Comparison of ENCODE assay signal across 24 cellular contexts in genomic region chr4:15600176-15600575, GRCh38. TPM values are rescaled to one million over a fixed set of nuclear protein-coding genes. Genes with fewer than 3 reads are reported as not detected.
DNase-seq lines count a peak whose midpoint lies in the region; ATAC-seq, FAIRE-seq and TF ChIP-seq lines count a peak whose summit lies in the region.
"Had no signal": no experiment of that assay in that cellular context is flagged by ENCODE, and none has a peak within 500 bp of the region (broad histone marks: within the 10 kb centered on the region; RNA-seq: fewer than 3 reads in every experiment).

No MANE protein-coding gene starts in this region.

- TF ChIP-seq EP300 in H1 (IDR thresholded peaks at IDR 0.05; ENCODE audit: borderline replicate concordance in 1 of 2, low read depth in 2 of 2, low read length in 2 of 2) (no peak), stomach (IDR thresholded peaks at IDR 0.05) (peak; percentile 63)

- TF ChIP-seq CTCF in H1 (IDR thresholded peaks at IDR 0.05; ENCODE audit: control extremely low read depth in 1 of 3, insufficient read depth in 1 of 3, low read depth in 1 of 3, low read length in 3 of 3), result no peak
- TF ChIP-seq CTCF in hepatocyte (IDR thresholded peaks at IDR 0.05; ENCODE audit: poor library complexity), result no peak
- no peak for TF ChIP-seq CTCF in stomach (IDR thresholded peaks at IDR 0.05)
- TF ChIP-seq CTCF in GM10266 (IDR thresholded peaks at IDR 0.05; ENCODE audit: control insufficient read depth, insufficient read depth, low read depth, missing control alignments), result no peak

- H4K20me1 ChIP-seq in H1 (replicated peaks in 1 of 2; ENCODE audit: control insufficient read depth in 1 of 2, insufficient read depth in 2 of 2, low read length in 2 of 2), result no peaks in the 10 kb centered on the region
- H4K20me1 ChIP-seq in hepatocyte (ENCODE audit: insufficient read depth, poor library complexity, severe bottlenecking), result no peaks in the 10 kb centered on the region
- H4K20me1 ChIP-seq: BLaER1 had no signal

- H3K27ac Mint-ChIP-seq in activated CD4-positive, alpha-beta T cell treated with anti-CD3 and anti-CD28 coated beads, Interleukin-2, amount 10 ng/mL, durations not matched to agents 7 days and 5 days, result no peak overlapping the region
- H3K27ac Mint-ChIP-seq: B cell; CD4-positive, CD25-positive, alpha-beta regulatory T cell; CD8-positive, alpha-beta T cell had no signal

- intact Hi-C loops in stomach (cut with DNase I; ENCODE audit: low total_unique reads), result no loop called here

- H4K91ac ChIP-seq in H1 (replicated peaks; ENCODE audit: insufficient read length, low read length), result no peak overlapping the region

- H2BK12ac ChIP-seq in H1 (ENCODE audit: low read depth, low read length), result no peak overlapping the region

- H3K4me2 ChIP-seq in H1 (ENCODE audit: insufficient read depth in 1 of 2, low read depth in 2 of 2, low read length in 2 of 2) (no peak overlapping the region), hepatocyte (no peak overlapping the region)
- H3K4me2 ChIP-seq: BLaER1 had no signal

- no peak overlapping the region for H2BK120ac ChIP-seq in H1 (replicated peaks; ENCODE audit: low read depth, low read length)

- no peak for ATAC-seq in HG03432 (IDR thresholded peaks at IDR 0.05; ENCODE audit: unreplicated experiment)
- ATAC-seq: CD8-positive, alpha-beta T cell had no signal

- FAIRE-seq in H1 (lab: Jason Lieb, UNC), result no peak
- FAIRE-seq: A204.1, GM12891, GM18507 had no signal

- H3K27me3 ChIP-seq in H1 (replicated peaks in 1 of 4; ENCODE audit: control insufficient read depth in 3 of 4, extremely low read depth in 1 of 4, insufficient read depth in 3 of 4, low read length in 3 of 4) (no peaks in the 10 kb centered on the region), hepatocyte (no peaks in the 10 kb centered on the region), stomach (no peaks in the 10 kb centered on the region)
- H3K27me3 ChIP-seq: BLaER1 had no signal

- no peak overlapping the region for H3K4ac ChIP-seq in H1 (replicated peaks; ENCODE audit: insufficient read length, low read depth, low read length)

- DNase-seq in amniotic epithelial cell (ENCODE audit: low read depth) (peak; percentile 58), H1 (ENCODE audit: low read depth in 1 of 2, low spot score in 2 of 2) (no peak), hepatocyte (ENCODE audit: low spot score) (peak; percentile 5), stomach (no peak), GM10266 (ENCODE audit: extremely low spot score) (no peak)
- DNase-seq in activated CD4-positive, alpha-beta T cell treated with anti-CD3 and anti-CD28 coated beads, Interleukin-2, amount 10 ng/mL, durations not matched to agents 7 days and 5 days, result no peak
- DNase-seq: Caco-2; CD4-positive, CD25-positive, alpha-beta regulatory T cell; CD8-positive, alpha-beta T cell; DMS 273 treated with DMSO at 0.1 percent for 48 hours; DMS79; EL; GDM1; GOT3; H7; HCEC 1CT had no signal

- no peak overlapping the region for H3K56ac ChIP-seq in H1 (replicated peaks; ENCODE audit: insufficient read length, low read depth, low read length)

- H2BK20ac ChIP-seq in H1 (ENCODE audit: low read length), result no peak overlapping the region

- no peaks in the 10 kb centered on the region for H3K79me1 ChIP-seq in H1 (ENCODE audit: low read depth, low read length)

- H4K8ac ChIP-seq in H1 (ENCODE audit: extremely low read depth, insufficient read depth, low read length), result no peak overlapping the region

- H3K79me2 ChIP-seq in H1 (ENCODE audit: control insufficient read depth in 1 of 2, insufficient read depth in 2 of 2, low read length in 2 of 2) (no peaks in the 10 kb centered on the region), hepatocyte (no peaks in the 10 kb centered on the region)

- H3K36me3 ChIP-seq in H1 (ENCODE audit: control insufficient read depth in 2 of 4, insufficient read depth in 4 of 4, low read length in 3 of 4) (peaks cover 0 to 2% (median under 1%) of the 10 kb centered on the region in 4 experiments; a peak in 4 of 8 replicates), hepatocyte (replicated peaks; ENCODE audit: insufficient read depth, low read depth) (no peaks in the 10 kb centered on the region), stomach (peaks cover 0 to 70% (median 50%) of the 10 kb centered on the region in 4 donors)

- no peak overlapping the region for H4K5ac ChIP-seq in H1 (ENCODE audit: insufficient read length, low read depth, low read length)

- H3K9me3 ChIP-seq in H1 (ENCODE audit: insufficient read depth in 2 of 2, low read depth in 1 of 2, low read length in 1 of 2) (no peaks in the 10 kb centered on the region), hepatocyte (ENCODE audit: low read depth) (no peaks in the 10 kb centered on the region), stomach (no peaks in the 10 kb centered on the region)
- H3K9me3 ChIP-seq: Caco-2 had no signal

- POLR2A ChIA-PET in H1 (lab: Charles Lee; ENCODE audit: partially characterized antibody), result interaction anchor here (0.7 to 1.2 kb wide), 3 partner anchors 9 to 50 kb away, joined by 3 read pairs; no protein-coding TSS in a partner anchor
- POLR2A ChIA-PET in activated CD4-positive, alpha-beta T cell treated with anti-CD3 and anti-CD28 coated beads, Interleukin-2, amount 10 ng/mL, durations not matched to agents 7 days and 5 days (lab: Charles Lee), result no interaction called here

- no peaks in the 10 kb centered on the region for H3K23me2 ChIP-seq in H1 (ENCODE audit: low read depth, low read length)

- H3K4me1 ChIP-seq in H1 (replicated peaks in 1 of 4; ENCODE audit: control insufficient read depth in 3 of 4, insufficient read depth in 4 of 4, low read length in 3 of 4) (no peaks in the 10 kb centered on the region; a peak in 2 of 7 replicates), hepatocyte (ENCODE audit: insufficient read depth) (no peaks in the 10 kb centered on the region), stomach (peaks cover 0 to 16% (median 3%) of the 10 kb centered on the region in 4 donors)
- H3K4me1 ChIP-seq: BLaER1, Caco-2 had no signal

- 88% methylated on average over 3 of the region's 3 CpGs; no CpG with 5 or more reads in 1 of the 2 experiments for WGBS in H1 (ENCODE audit: extremely low coverage in 1 of 2, insufficient coverage in 1 of 2, insufficient read length in 1 of 2, insufficient replicate concordance in 2 of 2, low coverage in 1 of 2, low lambda C conversion rate in 2 of 2, missing lambda C conversion rate in 1 of 2), 2 experiments
- 93% methylated on average over 3 of the region's 3 CpGs for WGBS in hepatocyte (ENCODE audit: low lambda C conversion rate, missing lambda C conversion rate)
- WGBS in stomach, 5 donors, result 91 to 99% (median 93%) methylated on average over 3 of the region's 3 CpGs

- TF ChIP-seq RAD21 in H1 (IDR thresholded peaks at IDR 0.05 in 1 of 2, conservative IDR thresholded peaks at IDR 0.05 in 1 of 2; ENCODE audit: low read depth in 2 of 2, low read length in 2 of 2), result no peak

- no peaks in the 10 kb centered on the region for H3K27me3 Mint-ChIP-seq in activated CD4-positive, alpha-beta T cell treated with anti-CD3 and anti-CD28 coated beads, Interleukin-2, amount 10 ng/mL, durations not matched to agents 7 days and 5 days
- H3K27me3 Mint-ChIP-seq: B cell; CD4-positive, CD25-positive, alpha-beta regulatory T cell had no signal

- H3K4me3 ChIP-seq in H1 (ENCODE audit: extremely low read depth in 1 of 4, insufficient read depth in 2 of 4, low read depth in 3 of 4, low read length in 4 of 4) (no peak overlapping the region), hepatocyte (no peak overlapping the region), stomach (no peak overlapping the region)
- H3K4me3 ChIP-seq: BLaER1 had no signal

- no peak overlapping the region for H3K14ac ChIP-seq in H1 (ENCODE audit: insufficient read length)

- no peak overlapping the region for H2BK5ac ChIP-seq in H1 (ENCODE audit: low read depth, low read length)

- no peaks in the 10 kb centered on the region for H3K9me3 Mint-ChIP-seq in activated CD4-positive, alpha-beta T cell treated with anti-CD3 and anti-CD28 coated beads, Interleukin-2, amount 10 ng/mL, durations not matched to agents 7 days and 5 days
- H3K9me3 Mint-ChIP-seq: CD4-positive, CD25-positive, alpha-beta regulatory T cell; CD8-positive, alpha-beta T cell had no signal

- H2AFZ ChIP-seq in H1 (ENCODE audit: low read length) (no peak overlapping the region), hepatocyte (no peak overlapping the region)

- H3K27ac ChIP-seq in H1 (ENCODE audit: low read depth, low read length), result no peak overlapping the region
- H3K27ac ChIP-seq in hepatocyte, result no peak overlapping the region
- peak overlapping the region in 2 of 5 donors; percentile 5 to 46 for H3K27ac ChIP-seq in stomach
- H3K27ac ChIP-seq: 22Rv1, BLaER1, C4-2B had no signal

- no peak overlapping the region for H2AK5ac ChIP-seq in H1 (ENCODE audit: low read depth, low read length)

- H2BK15ac ChIP-seq in H1 (ENCODE audit: low read length), result no peak overlapping the region

- CTCF ChIA-PET in H1 (lab: Charles Lee; ENCODE audit: partially characterized antibody), result no interaction called here
- CTCF ChIA-PET in activated CD4-positive, alpha-beta T cell treated with anti-CD3 and anti-CD28 coated beads, Interleukin-2, amount 10 ng/mL, durations not matched to agents 7 days and 5 days (lab: Charles Lee), result no interaction called here

- H3K23ac ChIP-seq in H1 (ENCODE audit: insufficient read length), result no peak overlapping the region

- H3K9ac ChIP-seq in H1 (replicated peaks in 1 of 4; ENCODE audit: extremely low read depth in 1 of 4, low read depth in 3 of 4, low read length in 3 of 4), result no peak overlapping the region
- H3K9ac ChIP-seq: BLaER1 had no signal

- TF ChIP-seq POLR2A in H1 (IDR thresholded peaks at IDR 0.05; ENCODE audit: control extremely low read depth in 1 of 2, low read depth in 2 of 2, low read length in 2 of 2) (no peak), stomach (IDR thresholded peaks at IDR 0.05) (no peak)

- peaks cover 19% of the 10 kb centered on the region for H3K36me3 Mint-ChIP-seq in activated CD4-positive, alpha-beta T cell treated with anti-CD3 and anti-CD28 coated beads, Interleukin-2, amount 10 ng/mL, durations not matched to agents 7 days and 5 days (ENCODE audit: low read depth)

- no peaks in the 10 kb centered on the region for H3K9me2 ChIP-seq in hepatocyte (replicated peaks; ENCODE audit: insufficient read depth)

- no peak overlapping the region for H3K18ac ChIP-seq in H1 (ENCODE audit: extremely low read depth, low read length)

- no peaks in the 10 kb centered on the region for H3K4me1 Mint-ChIP-seq in activated CD4-positive, alpha-beta T cell treated with anti-CD3 and anti-CD28 coated beads, Interleukin-2, amount 10 ng/mL, durations not matched to agents 7 days and 5 days

- H3K4me3 Mint-ChIP-seq in activated CD4-positive, alpha-beta T cell treated with anti-CD3 and anti-CD28 coated beads, Interleukin-2, amount 10 ng/mL, durations not matched to agents 7 days and 5 days, result no peak overlapping the region
- H3K4me3 Mint-ChIP-seq: B cell; CD4-positive, CD25-positive, alpha-beta regulatory T cell; CD8-positive, alpha-beta T cell had no signal

RNA-seq across cellular contexts. Expression of gene FBXL5, which starts 55.0 kb away (rescaled TPM):
- total RNA-seq in H1 (2021; fragmentation: NEBNext Ultra II Directional; extraction: Animal tissue kit (Norgen Biotek cat#: 25700)), result 62.7 and 62.8 TPM in 2 replicates
- 26.5 and 34.6 TPM in 2 replicates for polyA plus RNA-seq in H1 (2011; rRNA removed)
- polyA plus RNA-seq in H1 (2011; cell fraction: cytosol; rRNA removed), result 37.0 TPM
- polyA plus RNA-seq in H1 (2011; cell fraction: nucleus; rRNA removed), result 18.9 TPM
- polyA plus RNA-seq in H1 (2012, experiment 1 of 2), result 33.3 to 44.9 TPM (median 40.0 TPM) in 4 replicates
- polyA plus RNA-seq in H1 (2012, experiment 2 of 2), result 3.5 TPM
- polyA plus RNA-seq in H1 (2013, experiment 1 of 2), result 25.0 TPM
- polyA plus RNA-seq in H1 (2013, experiment 2 of 2), result 24.1 TPM
- 52.5 and 53.5 TPM in 2 replicates for polyA minus RNA-seq in H1 (2011; rRNA and poly(A)+ RNA removed)
- polyA minus RNA-seq in H1 (2011; cell fraction: cytosol; rRNA and poly(A)+ RNA removed), result 43.4 TPM
- polyA minus RNA-seq in H1 (2011; cell fraction: nucleus; rRNA and poly(A)+ RNA removed), result 117 TPM
- total RNA-seq in hepatocyte, result 80.9 and 90.2 TPM in 2 replicates
- 41.2 and 42.2 TPM in 2 replicates for polyA plus RNA-seq in hepatocyte
- total RNA-seq in stomach, result 100 to 1,000 TPM in 3 of 5 donors, 10 to 100 TPM in 2; 15.6 to 196 (median 108) TPM
- 10 to 100 TPM; 36.4 to 75.5 (median 44.3) TPM for polyA plus RNA-seq in stomach
- total RNA-seq in activated CD4-positive, alpha-beta T cell treated with anti-CD3 and anti-CD28 coated beads, Interleukin-2, amount 10 ng/mL, durations not matched to agents 7 days and 5 days, result 10 to 100 TPM; 34.3 to 38.6 TPM

Comparison
In these comparisons a context has a peak if more than half of its experiments do, and no peak if none do; other contexts are left out.
1. DNase-seq: peak in amniotic epithelial cell (single experiment) and hepatocyte (single experiment); none in H1 (0 of 2), stomach (single experiment), activated CD4-positive, alpha-beta T cell treated with anti-CD3 and anti-CD28 coated beads, Interleukin-2, amount 10 ng/mL, durations not matched to agents 7 days and 5 days (single experiment) and GM10266 (single experiment).